8 cellular contexts compared by ENCODE assay signal in the genomic region with DNA sequence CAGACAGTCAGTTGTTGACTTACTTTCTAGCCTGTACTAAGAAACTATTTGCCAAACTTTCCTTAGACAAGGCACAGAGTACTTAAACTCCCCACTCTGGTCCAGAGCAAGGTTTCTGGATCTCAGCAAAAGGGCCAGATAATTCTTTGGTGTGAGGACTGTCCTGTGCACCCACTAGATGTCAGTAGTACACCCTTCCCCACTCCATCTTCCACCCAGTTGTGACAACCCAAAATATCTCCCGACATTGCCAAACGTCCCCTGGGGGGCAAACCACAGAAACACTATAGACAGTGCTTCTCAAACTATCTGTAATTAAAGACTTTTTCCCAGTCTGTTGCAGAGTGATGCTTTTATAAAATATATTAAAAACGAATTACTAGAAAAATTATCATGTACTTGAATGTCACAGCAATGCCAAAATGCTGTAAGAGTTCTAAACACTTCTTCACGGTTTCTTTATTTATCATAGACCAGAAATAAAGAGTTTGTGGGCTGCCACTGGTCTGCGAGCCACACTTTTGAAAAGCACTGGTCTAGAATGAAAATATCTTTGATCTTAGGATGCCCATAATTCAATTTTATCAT.
A peak's percentile ranks its signal among the peaks of the same experiment; 100 is the strongest.
DNase-seq lines count a peak whose midpoint lies in the region; ATAC-seq, FAIRE-seq and TF ChIP-seq lines count a peak whose summit lies in the region.

No MANE protein-coding gene starts in this region.

- no peak overlapping the region for H3K9ac ChIP-seq in H1 (replicated peaks in 1 of 4; ENCODE audit: extremely low read depth in 1 of 4, low read depth in 3 of 4, low read length in 3 of 4)

- DNase-seq in DMS53 treated with DMSO at 0.1 percent for 48 hours (lab: John Stamatoyannopoulos, UW; ENCODE audit: unreplicated experiment) (peak; percentile 24), OCI-LY7 (ENCODE audit: low spot score) (peak; percentile 82), H1 (ENCODE audit: low read depth in 1 of 2, low spot score in 2 of 2) (no peak), cortex of kidney (lab: John Stamatoyannopoulos, UW) (no peak), occipital lobe (lab: John Stamatoyannopoulos, UW) (no peak)
- peak in 6 of 9 donors; percentile 6 to 40 (median 36) for DNase-seq in naive thymus-derived CD4-positive, alpha-beta T cell

- no peak overlapping the region for H3K18ac ChIP-seq in H1 (ENCODE audit: extremely low read depth, low read length)

- H3K27ac Mint-ChIP-seq in naive thymus-derived CD4-positive, alpha-beta T cell, result no peak overlapping the region

- no peaks in the 10 kb centered on the region for H3K36me3 ChIP-seq in OCI-LY7 (ENCODE audit: insufficient read depth, low read length)
- H3K36me3 ChIP-seq in H1 (ENCODE audit: control insufficient read depth in 2 of 4, insufficient read depth in 4 of 4, low read length in 3 of 4), result no peaks in the 10 kb centered on the region
- H3K36me3 ChIP-seq in naive thymus-derived CD4-positive, alpha-beta T cell (ENCODE audit: control insufficient read depth in 2 of 3, insufficient read depth in 3 of 3, low read length in 3 of 3), result no peaks in the 10 kb centered on the region

- peak; percentile 98 for TF ChIP-seq CTCF in OCI-LY7 (conservative IDR thresholded peaks at IDR 0.05; ENCODE audit: low read length)
- TF ChIP-seq CTCF in H1 (IDR thresholded peaks at IDR 0.05; ENCODE audit: control extremely low read depth in 1 of 3, insufficient read depth in 1 of 3, low read depth in 1 of 3, low read length in 3 of 3), result peak; percentile 56 to 71 (median 56)

- H3K27ac ChIP-seq in OCI-LY7 (ENCODE audit: low read depth, low read length, poor library complexity, severe bottlenecking) (peak overlapping the region; percentile 70), H1 (ENCODE audit: low read depth, low read length) (no peak overlapping the region)
- H3K27ac ChIP-seq in naive thymus-derived CD4-positive, alpha-beta T cell (ENCODE audit: low read depth, low read length), result no peak overlapping the region

- intact Hi-C loops in OCI-LY7 (cut with micrococcal nuclease; ENCODE audit: unreplicated experiment), result loop anchor here (1.0 to 5.0 kb wide), 9 partner anchors 48 to 563 kb away; no protein-coding TSS in a partner anchor
- intact Hi-C loops in naive thymus-derived CD4-positive, alpha-beta T cell (cut with micrococcal nuclease), result loop anchor here (1.0 to 5.0 kb wide), 10 partner anchors 203 to 648 kb away; partner anchors contain the start of gene PRDM5 (in 1 of the 2)

- peak; percentile 90 for FAIRE-seq in H1 (lab: Jason Lieb, UNC)

- H2BK5ac ChIP-seq in H1 (ENCODE audit: low read depth, low read length), result no peak overlapping the region

- no peaks in the 10 kb centered on the region for H3K9me2 ChIP-seq in OCI-LY7 (ENCODE audit: insufficient read depth, low read length)

- H3K4me1 ChIP-seq in OCI-LY7 (ENCODE audit: insufficient read depth, low read length, poor library complexity, severe bottlenecking) (peaks cover 49% of the 10 kb centered on the region), H1 (replicated peaks in 1 of 4; ENCODE audit: control insufficient read depth in 3 of 4, insufficient read depth in 4 of 4, low read length in 3 of 4) (peaks cover 0 to 15% (median 7%) of the 10 kb centered on the region in 4 experiments; a peak in 3 of 7 replicates)
- H3K4me1 ChIP-seq in naive thymus-derived CD4-positive, alpha-beta T cell (ENCODE audit: control insufficient read depth in 2 of 2, insufficient read depth in 2 of 2, low read length in 2 of 2), result no peaks in the 10 kb centered on the region

- H2BK15ac ChIP-seq in H1 (ENCODE audit: low read length), result no peak overlapping the region

- no peaks in the 10 kb centered on the region for H3K36me3 Mint-ChIP-seq in naive thymus-derived CD4-positive, alpha-beta T cell

- no peaks in the 10 kb centered on the region for H4K20me1 ChIP-seq in OCI-LY7 (ENCODE audit: insufficient read depth, low read length)
- no peaks in the 10 kb centered on the region for H4K20me1 ChIP-seq in H1 (replicated peaks in 1 of 2; ENCODE audit: control insufficient read depth in 1 of 2, insufficient read depth in 2 of 2, low read length in 2 of 2)

- H3K27me3 Mint-ChIP-seq in naive thymus-derived CD4-positive, alpha-beta T cell, result peaks cover 0 to 16% (median 0%) of the 10 kb centered on the region in 5 donors

- ATAC-seq in GM18909 (IDR thresholded peaks at IDR 0.05; ENCODE audit: poor library complexity, unreplicated experiment), result peak; percentile 88
- peak; percentile 73 for ATAC-seq in HG03175 (IDR thresholded peaks at IDR 0.05; ENCODE audit: unreplicated experiment)
- ATAC-seq in naive thymus-derived CD4-positive, alpha-beta T cell, result peak; percentile 82

- no peak overlapping the region for H3K4ac ChIP-seq in H1 (replicated peaks; ENCODE audit: insufficient read length, low read depth, low read length)

- no TSS peak for BruUV-seq in OCI-LY7 (replicated peaks; lab: Mats Ljungman, UMichigan)

- WGBS in H1 (ENCODE audit: extremely low coverage in 1 of 2, insufficient coverage in 1 of 2, insufficient read length in 1 of 2, insufficient replicate concordance in 2 of 2, low coverage in 1 of 2, low lambda C conversion rate in 2 of 2, missing lambda C conversion rate in 1 of 2), 2 experiments, result 62% methylated on average over 5 of the region's 5 CpGs; no CpG with 5 or more reads in 1 of the 2 experiments

- CTCF ChIA-PET in OCI-LY7 (lab: Charles Lee; ENCODE audit: unreplicated experiment), result interaction anchor here (2.7 kb wide), 1 partner anchor 30 kb away, joined by 10 read pairs; no protein-coding TSS in a partner anchor
- CTCF ChIA-PET in H1 (lab: Charles Lee; ENCODE audit: partially characterized antibody), result no interaction called here
- CTCF ChIA-PET in naive thymus-derived CD4-positive, alpha-beta T cell (lab: Charles Lee), result interaction anchor here (0.8 to 2.3 kb wide), 4 partner anchors 259 to 375 kb away, joined by 3 to 7 read pairs (median 4); no protein-coding TSS in a partner anchor

- H3K9me3 ChIP-seq in OCI-LY7 (ENCODE audit: low read length) (peaks cover 5% of the 10 kb centered on the region; the same call in 1 of the 2 replicates), H1 (ENCODE audit: insufficient read depth in 2 of 2, low read depth in 1 of 2, low read length in 1 of 2) (no peaks in the 10 kb centered on the region)
- no peaks in the 10 kb centered on the region for H3K9me3 ChIP-seq in naive thymus-derived CD4-positive, alpha-beta T cell (ENCODE audit: control insufficient read depth in 2 of 3, low read length in 3 of 3)

- TF ChIP-seq POLR2A in H1 (IDR thresholded peaks at IDR 0.05; ENCODE audit: control extremely low read depth in 1 of 2, low read depth in 2 of 2, low read length in 2 of 2), result no peak

- H4K5ac ChIP-seq in H1 (ENCODE audit: insufficient read length, low read depth, low read length), result no peak overlapping the region

- no peak overlapping the region for H3K23ac ChIP-seq in H1 (ENCODE audit: insufficient read length)

- H2AFZ ChIP-seq in OCI-LY7 (ENCODE audit: low read length), result peak overlapping the region; percentile 95
- no peak overlapping the region for H2AFZ ChIP-seq in H1 (ENCODE audit: low read length)

- H3K56ac ChIP-seq in H1 (replicated peaks; ENCODE audit: insufficient read length, low read depth, low read length), result no peak overlapping the region

- no peak overlapping the region for H2AK5ac ChIP-seq in H1 (ENCODE audit: low read depth, low read length)

- no peak overlapping the region for H3K14ac ChIP-seq in H1 (ENCODE audit: insufficient read length)

- peak; percentile 78 to 84 for TF ChIP-seq RAD21 in H1 (IDR thresholded peaks at IDR 0.05 in 1 of 2, conservative IDR thresholded peaks at IDR 0.05 in 1 of 2; ENCODE audit: low read depth in 2 of 2, low read length in 2 of 2)

- no peaks in the 10 kb centered on the region for H3K79me2 ChIP-seq in OCI-LY7 (ENCODE audit: insufficient read depth, low read depth, low read length)
- H3K79me2 ChIP-seq in H1 (ENCODE audit: control insufficient read depth in 1 of 2, insufficient read depth in 2 of 2, low read length in 2 of 2), result no peaks in the 10 kb centered on the region

- H4K8ac ChIP-seq in H1 (ENCODE audit: extremely low read depth, insufficient read depth, low read length), result no peak overlapping the region

- no peak overlapping the region for H2BK120ac ChIP-seq in H1 (replicated peaks; ENCODE audit: low read depth, low read length)

- no peak overlapping the region for H2BK20ac ChIP-seq in H1 (ENCODE audit: low read length)

- POLR2A ChIA-PET in OCI-LY7 (lab: Charles Lee) (interaction anchor here (0.7 to 3.9 kb wide), 6 partner anchors 23 to 151 kb away, joined by 3 to 34 read pairs (median 12); no protein-coding TSS in a partner anchor), H1 (lab: Charles Lee; ENCODE audit: partially characterized antibody) (no interaction called here)
- POLR2A ChIA-PET in naive thymus-derived CD4-positive, alpha-beta T cell (lab: Charles Lee), result no interaction called here

- no peaks in the 10 kb centered on the region for H3K23me2 ChIP-seq in H1 (ENCODE audit: low read depth, low read length)

- no peak overlapping the region for H4K91ac ChIP-seq in H1 (replicated peaks; ENCODE audit: insufficient read length, low read length)

- H3K4me3 ChIP-seq in OCI-LY7 (ENCODE audit: low read depth, low read length, poor library complexity, severe bottlenecking), result peak overlapping the region; percentile 32
- no peak overlapping the region for H3K4me3 ChIP-seq in H1 (ENCODE audit: extremely low read depth in 1 of 4, insufficient read depth in 2 of 4, low read depth in 3 of 4, low read length in 4 of 4)
- no peak overlapping the region for H3K4me3 ChIP-seq in naive thymus-derived CD4-positive, alpha-beta T cell (ENCODE audit: low read length)

- no peak for TF ChIP-seq EP300 in H1 (IDR thresholded peaks at IDR 0.05; ENCODE audit: borderline replicate concordance in 1 of 2, low read depth in 2 of 2, low read length in 2 of 2)

- H3K79me1 ChIP-seq in H1 (ENCODE audit: low read depth, low read length), result no peaks in the 10 kb centered on the region

- no peak overlapping the region for H3K4me3 Mint-ChIP-seq in naive thymus-derived CD4-positive, alpha-beta T cell

- peak overlapping the region; percentile 51 for H3K4me2 ChIP-seq in OCI-LY7 (ENCODE audit: low read length)
- no peak overlapping the region for H3K4me2 ChIP-seq in H1 (ENCODE audit: insufficient read depth in 1 of 2, low read depth in 2 of 2, low read length in 2 of 2)

- no peaks in the 10 kb centered on the region for H3K9me3 Mint-ChIP-seq in naive thymus-derived CD4-positive, alpha-beta T cell

- H2BK12ac ChIP-seq in H1 (ENCODE audit: low read depth, low read length), result no peak overlapping the region

- no peaks in the 10 kb centered on the region for H3K27me3 ChIP-seq in H1 (replicated peaks in 1 of 4; ENCODE audit: control insufficient read depth in 3 of 4, extremely low read depth in 1 of 4, insufficient read depth in 3 of 4, low read length in 3 of 4)
- no peaks in the 10 kb centered on the region for H3K27me3 ChIP-seq in naive thymus-derived CD4-positive, alpha-beta T cell (ENCODE audit: control insufficient read depth in 2 of 2, insufficient read depth in 2 of 2, low read length in 2 of 2)

- peaks cover 0 to 2% (median 0%) of the 10 kb centered on the region in 7 donors for H3K4me1 Mint-ChIP-seq in naive thymus-derived CD4-positive, alpha-beta T cell

TF ChIP-seq in H1, 55 proteins besides CTCF, POLR2A, EP300 and RAD21 (continues in another document):
- TF ChIP-seq RBBP5 (IDR thresholded peaks at IDR 0.05; ENCODE audit: borderline replicate concordance, low read depth, low read length), result no peak
- TF ChIP-seq TEAD4 (IDR thresholded peaks at IDR 0.05; ENCODE audit: low read depth, low read length), result no peak
- TF ChIP-seq GTF2F1 (IDR thresholded peaks at IDR 0.05; ENCODE audit: borderline replicate concordance, low read depth, low read length), result no peak

Comparison
In these comparisons a context has a peak if more than half of its experiments do, and no peak if none do; other contexts are left out.
1. DNase-seq: peak in DMS53 treated with DMSO at 0.1 percent for 48 hours (single experiment), OCI-LY7 (single experiment) and naive thymus-derived CD4-positive, alpha-beta T cell (6 of 9); none in H1 (0 of 2), cortex of kidney (single experiment) and occipital lobe (single experiment).
2. Peak in every context shown above with its lines, with median percentiles within 50 percentile points of each other: ATAC-seq.